13 cellular contexts compared by ENCODE assay signal in the genomic region with DNA sequence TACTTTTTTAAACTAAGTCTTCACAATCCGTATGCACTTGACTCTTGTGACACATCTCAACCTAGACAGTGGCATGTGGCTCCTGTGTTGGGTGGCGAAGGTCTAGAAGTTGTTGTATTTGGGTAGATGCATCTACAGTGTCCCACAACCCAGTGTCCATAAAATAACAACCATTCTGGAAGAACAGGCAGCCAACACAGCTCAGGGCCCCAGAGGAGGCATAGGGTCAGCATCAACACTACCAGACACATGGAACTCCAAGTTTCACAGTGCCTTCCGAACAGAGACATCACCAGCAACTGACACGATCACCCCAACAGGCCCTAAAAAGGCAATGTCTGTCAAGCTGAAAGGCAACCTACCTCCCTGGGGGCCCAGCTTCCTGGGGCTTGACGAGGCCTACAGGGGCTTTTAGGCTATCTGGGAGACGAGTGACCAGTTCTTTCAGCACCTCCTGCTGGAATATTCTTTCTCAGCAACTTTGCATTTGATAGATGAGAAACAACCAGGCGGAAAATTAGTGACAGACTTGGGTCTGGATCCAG. TPM values are rescaled to one million over a fixed set of nuclear protein-coding genes. Genes with fewer than 3 reads are reported as not detected.
DNase-seq lines count a peak whose midpoint lies in the region; ATAC-seq and TF ChIP-seq lines count a peak whose summit lies in the region.
"Had no signal": no experiment of that assay in that cellular context is flagged by ENCODE, and none has a peak within 500 bp of the region (broad histone marks: within the 10 kb centered on the region; RNA-seq: fewer than 3 reads in every experiment).

No MANE protein-coding gene starts in this region.

- H3K4me1 Mint-ChIP-seq in activated T-helper 2 cell treated with anti-CD3 and anti-CD28 coated beads, Interferon-gamma antibody, Interleukin-2, Interleukin-4, amounts not matched to agents 10 μg/mL and 5 μg/mL and 100 μg/mL, durations not matched to agents 14 hours and 24 hours and 36 hours (ENCODE audit: low read depth) = peaks cover 62% of the 10 kb centered on the region
- H3K4me1 Mint-ChIP-seq in nephron progenitor cell = peaks cover 32% of the 10 kb centered on the region

- peak overlapping the region; percentile 26 for H3K27ac Mint-ChIP-seq in activated T-helper 2 cell treated with anti-CD3 and anti-CD28 coated beads, Interferon-gamma antibody, Interleukin-2, Interleukin-4, amounts not matched to agents 10 μg/mL and 5 μg/mL and 100 μg/mL, durations not matched to agents 14 hours and 24 hours and 36 hours
- peak overlapping the region; percentile 59 for H3K27ac Mint-ChIP-seq in nephron progenitor cell

- in situ Hi-C loops in transverse colon (cut with MboI; ENCODE audit: low pct_ligation_motif_present in 1 of 4, low pct_unique_long_range_greater_than_20kb in 1 of 4, low sequenced_read_pairs in 3 of 4) = no loop called here

- H3K27me3 ChIP-seq in BLaER1 (no peaks in the 10 kb centered on the region), DND-41 (ENCODE audit: insufficient read depth, low read length, poor library complexity) (no peaks in the 10 kb centered on the region), transverse colon (no peaks in the 10 kb centered on the region)
- no peaks in the 10 kb centered on the region for H3K27me3 ChIP-seq in effector memory CD4-positive, alpha-beta T cell (replicated peaks; ENCODE audit: control insufficient read depth, insufficient read depth, low read length, poor library complexity, severe bottlenecking)
- H3K27me3 ChIP-seq: breast epithelium had no signal

- TF ChIP-seq EP300 in transverse colon (IDR thresholded peaks at IDR 0.05; ENCODE audit: low read depth) = no peak

- no peaks in the 10 kb centered on the region for H3K9me3 ChIP-seq in BLaER1
- no peaks in the 10 kb centered on the region for H3K9me3 ChIP-seq in DND-41 (ENCODE audit: insufficient read depth, low read length, severe bottlenecking)
- no peaks in the 10 kb centered on the region for H3K9me3 ChIP-seq in effector memory CD4-positive, alpha-beta T cell (ENCODE audit: control insufficient read depth, low read length)
- no peaks in the 10 kb centered on the region for H3K9me3 ChIP-seq in transverse colon
- H3K9me3 ChIP-seq: breast epithelium, left ventricle myocardium inferior had no signal

- no peak overlapping the region for H2AFZ ChIP-seq in DND-41 (ENCODE audit: low read depth, low read length)

- H3K4me1 ChIP-seq in BLaER1 (peaks cover 78% of the 10 kb centered on the region), DND-41 (ENCODE audit: insufficient read depth, low read length) (peaks cover 48% of the 10 kb centered on the region), transverse colon (peaks cover 29 to 43% (median 35%) of the 10 kb centered on the region in 4 donors)
- H3K4me1 ChIP-seq in effector memory CD4-positive, alpha-beta T cell (ENCODE audit: control insufficient read depth, insufficient read depth, low read length, poor library complexity, severe bottlenecking) = peaks cover 42% of the 10 kb centered on the region

- DNase-seq in DND-41 (no peak), nephron progenitor cell (no peak), epidermal melanocyte (ENCODE audit: insufficient read length, low spot score) (no peak), transverse colon (no peak)
- DNase-seq in activated T-helper 2 cell treated with anti-CD3 and anti-CD28 coated beads, Interferon-gamma antibody, Interleukin-2, Interleukin-4, amounts not matched to agents 10 μg/mL and 5 μg/mL and 100 μg/mL, durations not matched to agents 14 hours and 24 hours and 36 hours (ENCODE audit: low spot score) = no peak
- no peak for DNase-seq in effector memory CD4-positive, alpha-beta T cell
- DNase-seq: left ventricle myocardium inferior, NCI-H2081 treated with DMSO at 0.1 percent for 48 hours, NCI-H524 treated with DMSO at 0.1 percent for 48 hours, OCI-M1 had no signal

- H3K9me3 Mint-ChIP-seq in activated T-helper 2 cell treated with anti-CD3 and anti-CD28 coated beads, Interferon-gamma antibody, Interleukin-2, Interleukin-4, amounts not matched to agents 10 μg/mL and 5 μg/mL and 100 μg/mL, durations not matched to agents 14 hours and 24 hours and 36 hours = no peaks in the 10 kb centered on the region
- H3K9me3 Mint-ChIP-seq in nephron progenitor cell = no peaks in the 10 kb centered on the region
- H3K9me3 Mint-ChIP-seq: activated naive CD4-positive, alpha-beta T cell treated with anti-CD3 and anti-CD28 coated beads, Interleukin-2, amount 50 U/mL, for 72 hours had no signal

- H3K36me3 Mint-ChIP-seq in activated T-helper 2 cell treated with anti-CD3 and anti-CD28 coated beads, Interferon-gamma antibody, Interleukin-2, Interleukin-4, amounts not matched to agents 10 μg/mL and 5 μg/mL and 100 μg/mL, durations not matched to agents 14 hours and 24 hours and 36 hours (ENCODE audit: low read depth) = peaks cover 59% of the 10 kb centered on the region
- peaks cover 30% of the 10 kb centered on the region for H3K36me3 Mint-ChIP-seq in nephron progenitor cell (ENCODE audit: low read depth)

- H3K4me3 Mint-ChIP-seq in activated T-helper 2 cell treated with anti-CD3 and anti-CD28 coated beads, Interferon-gamma antibody, Interleukin-2, Interleukin-4, amounts not matched to agents 10 μg/mL and 5 μg/mL and 100 μg/mL, durations not matched to agents 14 hours and 24 hours and 36 hours (ENCODE audit: low read depth) = no peak overlapping the region
- no peak overlapping the region for H3K4me3 Mint-ChIP-seq in nephron progenitor cell

- H3K27ac ChIP-seq in BLaER1 = no peak overlapping the region
- no peak overlapping the region for H3K27ac ChIP-seq in DND-41 (ENCODE audit: low read length)
- no peak overlapping the region for H3K27ac ChIP-seq in effector memory CD4-positive, alpha-beta T cell (ENCODE audit: insufficient read depth, low read length, poor library complexity, severe bottlenecking)
- no peak overlapping the region for H3K27ac ChIP-seq in transverse colon
- H3K27ac ChIP-seq: breast epithelium had no signal

- H3K36me3 ChIP-seq in BLaER1 = peaks cover 95% of the 10 kb centered on the region
- peaks cover 89% of the 10 kb centered on the region for H3K36me3 ChIP-seq in DND-41 (ENCODE audit: insufficient read depth, low read length)
- peaks cover 36% of the 10 kb centered on the region for H3K36me3 ChIP-seq in effector memory CD4-positive, alpha-beta T cell (ENCODE audit: control insufficient read depth, insufficient read depth, low read length)
- peaks cover 0 to 25% (median 5%) of the 10 kb centered on the region in 4 donors for H3K36me3 ChIP-seq in transverse colon
- H3K36me3 ChIP-seq: breast epithelium had no signal

- H3K27me3 Mint-ChIP-seq in activated T-helper 2 cell treated with anti-CD3 and anti-CD28 coated beads, Interferon-gamma antibody, Interleukin-2, Interleukin-4, amounts not matched to agents 10 μg/mL and 5 μg/mL and 100 μg/mL, durations not matched to agents 14 hours and 24 hours and 36 hours (ENCODE audit: low read depth) = no peaks in the 10 kb centered on the region
- H3K27me3 Mint-ChIP-seq in nephron progenitor cell (ENCODE audit: low read depth, poor library complexity) = peaks cover 3% of the 10 kb centered on the region

- intact Hi-C loops in activated T-helper 2 cell treated with anti-CD3 and anti-CD28 coated beads, Interferon-gamma antibody, Interleukin-2, Interleukin-4, amounts not matched to agents 10 μg/mL and 5 μg/mL and 100 μg/mL, durations not matched to agents 14 hours and 24 hours and 36 hours (cut with micrococcal nuclease) = no loop called here
- intact Hi-C loops in transverse colon (cut with DNase I; ENCODE audit: low total_unique reads) = no loop called here

- no peak for TF ChIP-seq POLR2A in transverse colon (IDR thresholded peaks at IDR 0.05)

- TF ChIP-seq CTCF in DND-41 (IDR thresholded peaks at IDR 0.05; ENCODE audit: borderline replicate concordance, extremely low read depth, low read length, poor library complexity, severe bottlenecking) (no peak), nephron progenitor cell (IDR thresholded peaks at IDR 0.05) (no peak), transverse colon (IDR thresholded peaks at IDR 0.05) (no peak)

- H3K9ac ChIP-seq in BLaER1 (peak overlapping the region; percentile 54; the same call in 1 of the 2 replicates), DND-41 (ENCODE audit: low read depth, low read length) (no peak overlapping the region)

- H4K20me1 ChIP-seq in BLaER1 (peaks cover 74% of the 10 kb centered on the region), DND-41 (ENCODE audit: insufficient read depth, low read length) (peaks cover 59% of the 10 kb centered on the region)

- H3K4me2 ChIP-seq in BLaER1 (peak overlapping the region; percentile 94), DND-41 (ENCODE audit: insufficient read depth, low read length) (0 out of 2 replicates have a peak overlapping the region, but pooled peaks have one; percentile 7)

- H3K4me3 ChIP-seq in BLaER1 = no peak overlapping the region
- no peak overlapping the region for H3K4me3 ChIP-seq in DND-41 (ENCODE audit: low read depth in 1 of 2, low read length in 2 of 2)
- no peak overlapping the region for H3K4me3 ChIP-seq in effector memory CD4-positive, alpha-beta T cell (ENCODE audit: insufficient read depth, low read depth, low read length, poor library complexity, severe bottlenecking)
- H3K4me3 ChIP-seq in transverse colon = no peak overlapping the region
- H3K4me3 ChIP-seq: breast epithelium, left ventricle myocardium inferior had no signal

- H3K79me2 ChIP-seq in DND-41 (ENCODE audit: insufficient read depth, low read length) = peaks cover 70% of the 10 kb centered on the region

- ATAC-seq in DND-41 (ENCODE audit: insufficient read depth, low read depth) = no peak
- ATAC-seq: activated naive CD4-positive, alpha-beta T cell treated with anti-CD3 and anti-CD28 coated beads, Interleukin-2, amount 50 U/mL, for 72 hours had no signal

- WGBS in transverse colon (ENCODE audit: low coverage in 1 of 2), 2 donors = 84 to 90% methylated on average over 2 to 7 of the region's 7 CpGs

RNA-seq across cellular contexts. Expression of a gene that starts 5.6 kb away (rescaled TPM):
- total RNA-seq in activated T-helper 2 cell treated with anti-CD3 and anti-CD28 coated beads, Interferon-gamma antibody, Interleukin-2, Interleukin-4, amounts not matched to agents 10 μg/mL and 5 μg/mL and 100 μg/mL, durations not matched to agents 14 hours and 24 hours and 36 hours = 27.1 TPM in 2 replicates
- 10 to 100 TPM; 28.1 to 36.2 (median 31.4) TPM for total RNA-seq in transverse colon

RNA-seq across cellular contexts. Expression of a gene that starts 17.9 kb away (rescaled TPM):
- 46.0 and 51.6 TPM in 2 replicates for total RNA-seq in activated T-helper 2 cell treated with anti-CD3 and anti-CD28 coated beads, Interferon-gamma antibody, Interleukin-2, Interleukin-4, amounts not matched to agents 10 μg/mL and 5 μg/mL and 100 μg/mL, durations not matched to agents 14 hours and 24 hours and 36 hours
- 10 to 100 TPM; 34.8 to 53.1 (median 44.7) TPM for total RNA-seq in transverse colon

RNA-seq across cellular contexts. Expression of a gene that starts 38.8 kb away (rescaled TPM):
- total RNA-seq in activated T-helper 2 cell treated with anti-CD3 and anti-CD28 coated beads, Interferon-gamma antibody, Interleukin-2, Interleukin-4, amounts not matched to agents 10 μg/mL and 5 μg/mL and 100 μg/mL, durations not matched to agents 14 hours and 24 hours and 36 hours = 86.4 and 87.0 TPM in 2 replicates
- 100 to 1,000 TPM in 1 of 4 donors, 10 to 100 TPM in 3; 41.8 to 100 (median 64.6) TPM for total RNA-seq in transverse colon
